8 cellular contexts compared by ENCODE assay signal in genomic region chr16:30112197-30113030, GRCh38. TPM values are rescaled to one million over a fixed set of nuclear protein-coding genes. Genes with fewer than 3 reads are reported as not detected.
DNase-seq lines count a peak whose midpoint lies in the region; ATAC-seq and TF ChIP-seq lines count a peak whose summit lies in the region.

No MANE protein-coding gene starts in this region.

- no peaks in the 10 kb centered on the region for H3K9me3 ChIP-seq in SK-N-SH
- no peaks in the 10 kb centered on the region for H3K9me3 ChIP-seq in adipocyte (ENCODE audit: control insufficient read depth, low read length)

- H3F3A ChIP-seq in SK-N-SH (replicated peaks; ENCODE audit: insufficient read depth): peaks cover 2% of the 10 kb centered on the region

- DNase-seq in 8988T (peak; percentile 75), GM13977 (ENCODE audit: low spot score) (peak; percentile 76), SK-N-SH (peak; percentile 87), adipocyte (ENCODE audit: low read depth) (peak; percentile 53), iPS-NIHi11 (ENCODE audit: low spot score) (peak; percentile 91)
- DNase-seq in stimulated activated CD4-positive, alpha-beta T cell treated with anti-CD3 and anti-CD28 coated beads, Interleukin-4, amount 100 ng/mL, for 1 hour: peak; percentile 65

- H3K4me1 ChIP-seq in SK-N-SH (ENCODE audit: control insufficient read depth in 1 of 2, insufficient read depth in 2 of 2, low read depth in 1 of 2, low read length in 1 of 2): peaks cover 5 to 6% of the 10 kb centered on the region in 2 experiments; a peak in 1 of 4 replicates
- peaks cover 14% of the 10 kb centered on the region for H3K4me1 ChIP-seq in adipocyte (ENCODE audit: control insufficient read depth, insufficient read depth, low read length)

- no peak overlapping the region for H3K4me2 ChIP-seq in SK-N-SH

- peaks cover 2 to 13% of the 10 kb centered on the region in 2 experiments for H3K36me3 ChIP-seq in SK-N-SH (replicated peaks in 1 of 2; ENCODE audit: control insufficient read depth in 1 of 2, insufficient read depth in 2 of 2, low read length in 1 of 2)
- peaks cover 34% of the 10 kb centered on the region for H3K36me3 ChIP-seq in adipocyte (ENCODE audit: control insufficient read depth, insufficient read depth, low read length, severe bottlenecking)

- TF ChIP-seq CTCF in GM13977 (IDR thresholded peaks at IDR 0.05; ENCODE audit: extremely low read depth, insufficient read depth, missing control alignments): peak; percentile 82
- peak; percentile 65 for TF ChIP-seq CTCF in SK-N-SH (IDR thresholded peaks at IDR 0.05)

- CTCF ChIA-PET in SK-N-SH (lab: Yijun Ruan, JAX): interaction anchor here (0.6 to 6.1 kb wide), 22 partner anchors 9 to 789 kb away, joined by 3 to 49 read pairs (median 4); partner anchors contain the start of genes ALDOA, CORO1A, MAPK3 and TBX6

- no peaks in the 10 kb centered on the region for H3K27me3 ChIP-seq in SK-N-SH (ENCODE audit: insufficient read depth)
- no peaks in the 10 kb centered on the region for H3K27me3 ChIP-seq in adipocyte (replicated peaks; ENCODE audit: control insufficient read depth, insufficient read depth, low read length)

- H2AFZ ChIP-seq in SK-N-SH (ENCODE audit: low read depth): no peak overlapping the region

- H3K4me3 ChIP-seq in SK-N-SH (ENCODE audit: low read depth in 2 of 2, low read length in 1 of 2) (no peak overlapping the region), adipocyte (ENCODE audit: low read length) (no peak overlapping the region)

- ATAC-seq in HG02623 (IDR thresholded peaks at IDR 0.05; ENCODE audit: unreplicated experiment) (no peak), GM18858 (IDR thresholded peaks at IDR 0.05; ENCODE audit: unreplicated experiment) (no peak)

- no peaks in the 10 kb centered on the region for H4K20me1 ChIP-seq in SK-N-SH (ENCODE audit: insufficient read depth)

- no peaks in the 10 kb centered on the region for H3K79me2 ChIP-seq in SK-N-SH (ENCODE audit: insufficient read depth)

- 76% methylated on average over 13 of the region's 29 CpGs for WGBS in SK-N-SH (ENCODE audit: low lambda C conversion rate)

- no peak overlapping the region for H3K27ac ChIP-seq in SK-N-SH (ENCODE audit: low read depth in 2 of 2, low read length in 1 of 2)

- POLR2A ChIA-PET in SK-N-SH (lab: Yijun Ruan, JAX): no interaction called here

- TF ChIP-seq RAD21 in SK-N-SH (IDR thresholded peaks at IDR 0.05; ENCODE audit: low read length): peak; percentile 75

- H3K9ac ChIP-seq in SK-N-SH (no peak overlapping the region), adipocyte (ENCODE audit: low read length) (peak overlapping the region; percentile 39)

- no peak for TF ChIP-seq EP300 in SK-N-SH (IDR thresholded peaks at IDR 0.05; ENCODE audit: borderline replicate concordance in 1 of 2, low read depth in 1 of 2, low read length in 1 of 2)

- in situ Hi-C loops in GM13977 (cut with MboI; ENCODE audit: low pct_unique_long_range_greater_than_20kb, low sequenced_read_pairs, unreplicated experiment): loop anchor here (25.0 kb wide), 2 partner anchors 300 to 500 kb away; partner anchors contain the start of genes ZNF689 and ZNF771

- no peaks in the 10 kb centered on the region for H3K9me2 ChIP-seq in SK-N-SH

TF ChIP-seq in SK-N-SH, 30 proteins besides CTCF, POLR2A, EP300 and RAD21 (continues in another document):
- TF ChIP-seq SMC3 (IDR thresholded peaks at IDR 0.05; ENCODE audit: low read depth, low read length) (peak; percentile 54), NRF1 (IDR thresholded peaks at IDR 0.05; ENCODE audit: low read depth, low read length) (no peak), JUND (IDR thresholded peaks at IDR 0.05) (no peak), CHD2 (IDR thresholded peaks at IDR 0.05; ENCODE audit: low read length, partially characterized antibody) (no peak), ZBTB33 (IDR thresholded peaks at IDR 0.05; ENCODE audit: borderline replicate concordance, low read depth) (0 out of 2 replicates have a peak, but pooled peaks have one; percentile 38), IRF3 (IDR thresholded peaks at IDR 0.05; ENCODE audit: low read depth, low read length) (no peak), TCF12 (IDR thresholded peaks at IDR 0.05) (no peak), USF2 (IDR thresholded peaks at IDR 0.05; ENCODE audit: borderline replicate concordance, low read depth, low read length) (no peak), ELF1 (IDR thresholded peaks at IDR 0.05) (no peak), PBX3 (IDR thresholded peaks at IDR 0.05) (no peak), MXI1 (IDR thresholded peaks at IDR 0.05; ENCODE audit: low read depth, low read length) (no peak), POLR2AphosphoS5 (IDR thresholded peaks at IDR 0.05; ENCODE audit: low read depth, low read length) (no peak)

RNA-seq across cellular contexts. Expression of gene GDPD3, which starts 0.9 kb away (rescaled TPM):
- polyA plus RNA-seq in SK-N-SH (2012; rRNA removed): 1.5 and 2.3 TPM in 2 replicates
- polyA plus RNA-seq in SK-N-SH (2012; cell fraction: cytosol; rRNA removed): 0.54 and 0.60 TPM in 2 replicates
- 19.2 and 22.3 TPM in 2 replicates for polyA plus RNA-seq in SK-N-SH (2012; cell fraction: nucleus; rRNA removed)

RNA-seq across cellular contexts. Expression of gene MAPK3, which starts 10.6 kb away (rescaled TPM):
- 65.6 and 67.3 TPM in 2 replicates for polyA plus RNA-seq in SK-N-SH (2012; rRNA removed)
- polyA plus RNA-seq in SK-N-SH (2012; cell fraction: cytosol; rRNA removed): 43.2 and 51.4 TPM in 2 replicates
- 77.9 and 84.2 TPM in 2 replicates for polyA plus RNA-seq in SK-N-SH (2012; cell fraction: nucleus; rRNA removed)

RNA-seq across cellular contexts. Expression of gene YPEL3, which starts 16.4 kb away (rescaled TPM):
- polyA plus RNA-seq in SK-N-SH (2012; rRNA removed): 24.5 and 36.6 TPM in 2 replicates
- 18.7 and 27.1 TPM in 2 replicates for polyA plus RNA-seq in SK-N-SH (2012; cell fraction: cytosol; rRNA removed)
- polyA plus RNA-seq in SK-N-SH (2012; cell fraction: nucleus; rRNA removed): 65.2 and 90.5 TPM in 2 replicates

RNA-seq across cellular contexts. Expression of gene TBX6, which starts 20.7 kb away (rescaled TPM):
- 0.16 and 0.18 TPM in 2 replicates for polyA plus RNA-seq in SK-N-SH (2012; rRNA removed)
- polyA plus RNA-seq in SK-N-SH (2012; cell fraction: cytosol; rRNA removed): 0.05 and 0.08 TPM in 2 replicates
- polyA plus RNA-seq in SK-N-SH (2012; cell fraction: nucleus; rRNA removed): 0.46 and 0.88 TPM in 2 replicates

RNA-seq across cellular contexts. Expression of gene PPP4C, which starts 36.6 kb away (rescaled TPM):
- 325 and 339 TPM in 2 replicates for polyA plus RNA-seq in SK-N-SH (2012; rRNA removed)
- 180 and 242 TPM in 2 replicates for polyA plus RNA-seq in SK-N-SH (2012; cell fraction: cytosol; rRNA removed)
- 296 and 355 TPM in 2 replicates for polyA plus RNA-seq in SK-N-SH (2012; cell fraction: nucleus; rRNA removed)
